Comparison of ENCODE assay signal across 27 cellular contexts in genomic region chr1:228256626-228257375, GRCh38.
"Had no signal": no experiment of that assay in that cellular context is flagged by ENCODE, and none has a peak within 500 bp of the region (broad histone marks: within the 10 kb centered on the region; RNA-seq: fewer than 3 reads in every experiment).

No MANE protein-coding gene starts in this region.

- H3K4me1 ChIP-seq: adrenal gland, body of pancreas, colonic mucosa had no signal

- H3K4me3 ChIP-seq: adrenal gland, body of pancreas, colonic mucosa had no signal

- FAIRE-seq: endometrium, endothelial cell of umbilical vein, frontal cortex had no signal

- H3K27ac ChIP-seq: adrenal gland, body of pancreas, colonic mucosa, epithelial cell of prostate had no signal

- DNase-seq: activated CD4-positive, alpha-beta T cell treated with anti-CD3 and anti-CD28 coated beads for 36 hours; activated CD4-positive, alpha-beta T cell treated with anti-CD3 and anti-CD28 coated beads, Interleukin-2, amount 10 ng/mL, durations not matched to agents 7 days and 5 days; activated CD4-positive, alpha-beta T cell treated with anti-CD3 and anti-CD28 coated beads, Interleukin-2, amount 50 U/mL, for 48 hours; activated CD4-positive, CD25-positive, alpha-beta regulatory T cell; activated CD4-positive, CD25-positive, alpha-beta regulatory T cell treated with anti-CD3 and anti-CD28 coated beads, Interleukin-2, amount 50 U/mL, for 72 hours; activated CD8-positive, alpha-beta memory T cell treated with anti-CD3 and anti-CD28 coated beads for 24 hours; activated CD8-positive, alpha-beta T cell treated with anti-CD3 and anti-CD28 coated beads for 36 hours; activated effector memory CD4-positive, alpha-beta T cell treated with Interleukin-2 at 50 U/mL for 16 hours; activated naive CD4-positive, alpha-beta T cell treated with anti-CD3 and anti-CD28 coated beads for 36 hours; activated naive CD8-positive, alpha-beta T cell treated with anti-CD3 and anti-CD28 coated beads for 36 hours; activated naive CD8-positive, alpha-beta T cell treated with anti-CD3 and anti-CD28 coated beads, Interleukin-2, amount 50 U/mL, for 24 hours; activated T-cell treated with anti-CD3 and anti-CD28 coated beads, Interleukin-2, amount 50 U/mL, for 4 hours; adrenal gland; amygdala; aorta; body of pancreas; central memory CD4-positive, alpha-beta T cell; cerebellar nuclear complex; colonic mucosa; effector CD8-positive, alpha-beta T cell; foreskin fibroblast; T-helper 2 cell had no signal

- H3K9me3 ChIP-seq: adrenal gland, colonic mucosa had no signal

- H3K36me3 ChIP-seq: adrenal gland, colonic mucosa had no signal

- ATAC-seq: activated CD4-positive, alpha-beta T cell treated with anti-CD3 and anti-CD28 coated beads for 36 hours; activated CD8-positive, alpha-beta T cell treated with anti-CD3 and anti-CD28 coated beads for 36 hours; activated naive CD8-positive, alpha-beta T cell treated with anti-CD3 and anti-CD28 coated beads, Interleukin-2, amount 50 U/mL, for 24 hours; activated T-cell treated with anti-CD3 and anti-CD28 coated beads, Interleukin-2, amount 50 U/mL, for 4 hours; activated T-helper 17 cell treated with anti-CD3 and anti-CD28 coated beads, Interleukin-2, amount 50 U/mL, for 72 hours; body of pancreas had no signal

- H3K27me3 ChIP-seq: adrenal gland, body of pancreas, colonic mucosa had no signal
